ENCODE assay signal across 15 cellular contexts in genomic region chr2:42942990-42943493, GRCh38.
DNase-seq lines count a peak whose midpoint lies in the region; ATAC-seq and TF ChIP-seq lines count a peak whose summit lies in the region.
"Had no signal": no experiment of that assay in that cellular context is flagged by ENCODE, and none has a peak within 500 bp of the region (broad histone marks: within the 10 kb centered on the region; RNA-seq: fewer than 3 reads in every experiment).

No MANE protein-coding gene starts in this region.

- H3K4me3 ChIP-seq in right atrium auricular region (no peak overlapping the region), heart right ventricle (no peak overlapping the region), neuronal stem cell (ENCODE audit: low read length in 2 of 2) (no peak overlapping the region), vagina (no peak overlapping the region)

- H2BK120ac ChIP-seq in neuronal stem cell (ENCODE audit: low read depth, low read length): no peak overlapping the region

- H2BK5ac ChIP-seq in neuronal stem cell (ENCODE audit: low read length): no peak overlapping the region

- peak overlapping the region; percentile 69 for H2BK15ac ChIP-seq in neuronal stem cell (ENCODE audit: low read length)

- no peak for DNase-seq in right atrium auricular region (ENCODE audit: low spot score)
- DNase-seq in heart right ventricle: no peak
- DNase-seq in neuronal stem cell (ENCODE audit: low spot score): no peak
- no peak for DNase-seq in vagina (ENCODE audit: extremely low spot score in 2 of 2)
- no peak for DNase-seq in G401 (ENCODE audit: low spot score)
- DNase-seq in NCI-H2029 (lab: John Stamatoyannopoulos, UW): no peak
- DNase-seq: BE2C; Caco-2; CD8-positive, alpha-beta memory T cell; DND-41; GF-D8; HCEC 1CT; HFFc6 had no signal

- peaks cover 0 to 10% of the 10 kb centered on the region in 2 donors for H3K4me1 ChIP-seq in right atrium auricular region
- peaks cover 0 to 55% (median 24%) of the 10 kb centered on the region in 9 donors for H3K4me1 ChIP-seq in heart right ventricle
- no peaks in the 10 kb centered on the region for H3K4me1 ChIP-seq in neuronal stem cell (ENCODE audit: control insufficient read depth in 2 of 2, insufficient read depth in 1 of 2, low read depth in 1 of 2, low read length in 2 of 2)
- peaks cover 35% of the 10 kb centered on the region for H3K4me1 ChIP-seq in vagina
- H3K4me1 ChIP-seq: BE2C had no signal

- no peak overlapping the region for H2AFZ ChIP-seq in neuronal stem cell (ENCODE audit: low read length)

- peak overlapping the region; percentile 35 to 45 for H3K27ac ChIP-seq in right atrium auricular region
- H3K27ac ChIP-seq in heart right ventricle: peak overlapping the region in 5 of 10 donors; percentile 40 to 67 (median 52)
- no peak overlapping the region for H3K27ac ChIP-seq in neuronal stem cell (replicated peaks; ENCODE audit: low read length)
- H3K27ac ChIP-seq in vagina: peak overlapping the region; percentile 13
- H3K27ac ChIP-seq: HL-60 had no signal

- no peaks in the 10 kb centered on the region for H3K9me3 ChIP-seq in right atrium auricular region
- no peaks in the 10 kb centered on the region for H3K9me3 ChIP-seq in heart right ventricle
- H3K9me3 ChIP-seq in neuronal stem cell (replicated peaks in 1 of 2; ENCODE audit: control insufficient read depth in 2 of 2, insufficient read depth in 1 of 2, low read depth in 1 of 2, low read length in 2 of 2): no peaks in the 10 kb centered on the region
- H3K9me3 ChIP-seq in vagina: no peaks in the 10 kb centered on the region
- H3K9me3 ChIP-seq: BE2C, Caco-2 had no signal

- no peaks in the 10 kb centered on the region for H3K9me3 Mint-ChIP-seq in dendritic cell treated with granulocyte-macrophage colony-stimulating factor and Interleukin-4, amounts not matched to agents 40 ng/mL and 50 ng/mL, for 4 days
- H3K9me3 Mint-ChIP-seq: CD8-positive, alpha-beta memory T cell; HFFc6 had no signal

- no peak overlapping the region for H3K23ac ChIP-seq in neuronal stem cell (ENCODE audit: low read depth, low read length, poor library complexity)

- no peak overlapping the region for H4K8ac ChIP-seq in neuronal stem cell (ENCODE audit: low read depth, low read length)

- H3K36me3 Mint-ChIP-seq in dendritic cell treated with granulocyte-macrophage colony-stimulating factor and Interleukin-4, amounts not matched to agents 40 ng/mL and 50 ng/mL, for 4 days (ENCODE audit: low read depth): no peaks in the 10 kb centered on the region

- H3K27me3 ChIP-seq in right atrium auricular region (no peaks in the 10 kb centered on the region), heart right ventricle (no peaks in the 10 kb centered on the region), neuronal stem cell (ENCODE audit: control insufficient read depth in 3 of 3, insufficient read depth in 3 of 3, low read depth in 1 of 3, low read length in 3 of 3) (peaks cover 0 to 3% (median 0%) of the 10 kb centered on the region in 3 experiments), vagina (no peaks in the 10 kb centered on the region)
- H3K27me3 ChIP-seq: BE2C had no signal

- no peak overlapping the region for H3K4me3 Mint-ChIP-seq in dendritic cell treated with granulocyte-macrophage colony-stimulating factor and Interleukin-4, amounts not matched to agents 40 ng/mL and 50 ng/mL, for 4 days
- H3K4me3 Mint-ChIP-seq: CD8-positive, alpha-beta memory T cell; HFFc6 had no signal

- TF ChIP-seq CTCF in right atrium auricular region (IDR thresholded peaks at IDR 0.05): no peak
- TF ChIP-seq CTCF in heart right ventricle (IDR thresholded peaks at IDR 0.05): no peak
- no peak for TF ChIP-seq CTCF in vagina (IDR thresholded peaks at IDR 0.05)

- H3K4me1 Mint-ChIP-seq in dendritic cell treated with granulocyte-macrophage colony-stimulating factor and Interleukin-4, amounts not matched to agents 40 ng/mL and 50 ng/mL, for 4 days (ENCODE audit: low read depth): peaks cover 41% of the 10 kb centered on the region
- H3K4me1 Mint-ChIP-seq: CD8-positive, alpha-beta memory T cell had no signal

- H3K36me3 ChIP-seq in right atrium auricular region: no peaks in the 10 kb centered on the region
- no peaks in the 10 kb centered on the region for H3K36me3 ChIP-seq in heart right ventricle
- no peaks in the 10 kb centered on the region for H3K36me3 ChIP-seq in neuronal stem cell (replicated peaks in 1 of 2; ENCODE audit: control insufficient read depth in 2 of 2, insufficient read depth in 2 of 2, low read length in 2 of 2)
- H3K36me3 ChIP-seq in vagina: no peaks in the 10 kb centered on the region
- H3K36me3 ChIP-seq: BE2C had no signal

- no peak for ATAC-seq in heart right ventricle

- 97% methylated on average over 13 of the region's 13 CpGs for WGBS in heart right ventricle, 2 donors
- WGBS in neuronal stem cell (ENCODE audit: extremely low coverage in 2 of 2, insufficient read length in 2 of 2, insufficient replicate concordance in 1 of 2), 2 donors: no CpG with 5 or more reads among the region's 13 CpGs

- intact Hi-C loops in heart right ventricle (cut with DNase I): loop anchor here in 3 of 10 donors (10.0 kb wide), 3 partner anchors 282 to 592 kb away; partner anchors contain the start of gene ZFP36L2 (in 1 of the 3)
- intact Hi-C loops in dendritic cell treated with granulocyte-macrophage colony-stimulating factor and Interleukin-4, amounts not matched to agents 40 ng/mL and 50 ng/mL, for 4 days (cut with micrococcal nuclease): no loop called here
- intact Hi-C loops in vagina (cut with DNase I): no loop called here

- in situ Hi-C loops in G401 (cut with HindIII; ENCODE audit: low sequenced_read_pairs): no loop called here

- no peaks in the 10 kb centered on the region for H3K79me1 ChIP-seq in neuronal stem cell (ENCODE audit: low read depth, low read length)

- H3K18ac ChIP-seq in neuronal stem cell (ENCODE audit: low read length): peak overlapping the region; percentile 81

- TF ChIP-seq POLR2A in vagina (IDR thresholded peaks at IDR 0.05): no peak

- H3K9ac ChIP-seq in neuronal stem cell (ENCODE audit: low read depth, low read length, poor library complexity): no peak overlapping the region

- H4K91ac ChIP-seq in neuronal stem cell (ENCODE audit: low read depth, low read length, poor library complexity): no peak overlapping the region

- peak overlapping the region; percentile 80 for H3K27ac Mint-ChIP-seq in dendritic cell treated with granulocyte-macrophage colony-stimulating factor and Interleukin-4, amounts not matched to agents 40 ng/mL and 50 ng/mL, for 4 days
- H3K27ac Mint-ChIP-seq: HFFc6 had no signal

- no peak overlapping the region for H3K14ac ChIP-seq in neuronal stem cell (ENCODE audit: low read length)

- H3K27me3 Mint-ChIP-seq in dendritic cell treated with granulocyte-macrophage colony-stimulating factor and Interleukin-4, amounts not matched to agents 40 ng/mL and 50 ng/mL, for 4 days: peaks cover under 1% of the 10 kb centered on the region

- H2BK12ac ChIP-seq in neuronal stem cell (ENCODE audit: low read length): peak overlapping the region; percentile 53

- H2AK5ac ChIP-seq in neuronal stem cell (ENCODE audit: low read depth, low read length): peak overlapping the region; percentile 35

- no peak overlapping the region for H3K4me2 ChIP-seq in neuronal stem cell (ENCODE audit: insufficient read depth, low read length, poor library complexity, severe bottlenecking)

- H3K4ac ChIP-seq in neuronal stem cell (ENCODE audit: low read length): no peak overlapping the region
